19 cellular contexts compared by ENCODE assay signal in the genomic region with DNA sequence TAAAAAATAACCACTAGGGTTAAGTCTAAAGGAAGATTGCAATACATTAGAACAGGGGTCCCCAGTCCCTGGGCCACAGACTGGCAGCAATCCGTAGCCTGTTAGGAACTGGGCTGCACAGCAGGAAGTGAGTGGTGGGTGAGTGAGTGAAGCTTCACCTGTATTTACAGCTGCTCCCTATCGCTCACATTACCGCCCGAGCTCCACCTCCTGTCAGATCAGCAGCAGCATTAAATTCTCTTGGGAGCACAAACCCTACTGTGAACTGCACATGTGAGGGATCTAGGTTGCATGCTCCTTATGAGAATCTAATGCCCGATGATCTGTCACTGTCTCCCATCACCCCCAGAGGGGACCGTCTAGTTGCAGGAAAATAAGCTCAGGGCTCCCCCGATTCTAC. TPM values are rescaled to one million over a fixed set of nuclear protein-coding genes. Genes with fewer than 3 reads are reported as not detected.
DNase-seq lines count a peak whose midpoint lies in the region; ATAC-seq and FAIRE-seq lines count a peak whose summit lies in the region.
"Had no signal": no experiment of that assay in that cellular context is flagged by ENCODE, and none has a peak within 500 bp of the region (broad histone marks: within the 10 kb centered on the region; RNA-seq: fewer than 3 reads in every experiment).

No MANE protein-coding gene starts in this region.

- no peak for FAIRE-seq in GM19239 (lab: Jason Lieb, UNC)
- FAIRE-seq: A549, D721Med, GM12892, GM18507, H54, HTR-8/SVneo had no signal

- H3K27ac Mint-ChIP-seq in activated CD8-positive, alpha-beta memory T cell treated with anti-CD3 and anti-CD28 coated beads, Interleukin-2, amount 10 ng/mL, durations not matched to agents 7 days and 5 days = no peak overlapping the region
- H3K27ac Mint-ChIP-seq: CD4-positive, alpha-beta T cell; GM23338 had no signal

- no peaks in the 10 kb centered on the region for H3K9me3 Mint-ChIP-seq in activated CD8-positive, alpha-beta memory T cell treated with anti-CD3 and anti-CD28 coated beads, Interleukin-2, amount 10 ng/mL, durations not matched to agents 7 days and 5 days (ENCODE audit: low read depth)
- H3K9me3 Mint-ChIP-seq: CD4-positive, alpha-beta T cell; GM23338 had no signal

- no peaks in the 10 kb centered on the region for H3K36me3 Mint-ChIP-seq in activated CD8-positive, alpha-beta memory T cell treated with anti-CD3 and anti-CD28 coated beads, Interleukin-2, amount 10 ng/mL, durations not matched to agents 7 days and 5 days

- H3K4me1 Mint-ChIP-seq in activated CD8-positive, alpha-beta memory T cell treated with anti-CD3 and anti-CD28 coated beads, Interleukin-2, amount 10 ng/mL, durations not matched to agents 7 days and 5 days = no peaks in the 10 kb centered on the region
- H3K4me1 Mint-ChIP-seq: GM23338 had no signal

- CTCF ChIA-PET in activated CD8-positive, alpha-beta memory T cell treated with anti-CD3 and anti-CD28 coated beads, Interleukin-2, amount 10 ng/mL, durations not matched to agents 7 days and 5 days (lab: Charles Lee) = no interaction called here

- ATAC-seq in activated CD8-positive, alpha-beta memory T cell treated with anti-CD3 and anti-CD28 coated beads, Interleukin-2, amount 10 ng/mL, durations not matched to agents 7 days and 5 days = no peak
- ATAC-seq: A549, GM23338, HCT116 had no signal

- no peak overlapping the region for H3K4me3 Mint-ChIP-seq in activated CD8-positive, alpha-beta memory T cell treated with anti-CD3 and anti-CD28 coated beads, Interleukin-2, amount 10 ng/mL, durations not matched to agents 7 days and 5 days
- H3K4me3 Mint-ChIP-seq: CD4-positive, alpha-beta T cell; GM23338 had no signal

- H3K27me3 Mint-ChIP-seq in activated CD8-positive, alpha-beta memory T cell treated with anti-CD3 and anti-CD28 coated beads, Interleukin-2, amount 10 ng/mL, durations not matched to agents 7 days and 5 days = peaks cover 4% of the 10 kb centered on the region
- H3K27me3 Mint-ChIP-seq: CD4-positive, alpha-beta T cell had no signal

- peak; percentile 28 for DNase-seq in activated CD8-positive, alpha-beta memory T cell treated with anti-CD3 and anti-CD28 coated beads for 24 hours
- DNase-seq in activated CD8-positive, alpha-beta memory T cell treated with anti-CD3 and anti-CD28 coated beads, Interleukin-2, amount 10 ng/mL, durations not matched to agents 7 days and 5 days = no peak
- DNase-seq in LHCN-M2 (ENCODE audit: low read depth) (peak; percentile 1), islet precursor cell (peak; percentile 43), HuH-7 (ENCODE audit: low spot score) (no peak), anterior cingulate cortex (lab: John Stamatoyannopoulos, UW) (no peak), GM19239 (ENCODE audit: insufficient read length, low spot score) (no peak)
- DNase-seq: AML-193; Caco-2; CD4-positive, alpha-beta T cell; GDM1 had no signal

RNA-seq across cellular contexts. Expression of gene ADGRD1, which starts 15.5 kb away (rescaled TPM):
- 1 to 10 TPM in 1 of 2 experiments, under 1 TPM in 1; 0.23 to 2.2 TPM for total RNA-seq in activated CD8-positive, alpha-beta memory T cell treated with anti-CD3 and anti-CD28 coated beads, Interleukin-2, amount 10 ng/mL, durations not matched to agents 7 days and 5 days
- total RNA-seq in LHCN-M2 (2014; rRNA removed) = not detected in 2 replicates
- polyA plus RNA-seq in LHCN-M2 (2012) = 0.05 TPM
- polyA plus RNA-seq: GM23338 had no signal

Comparison
In these comparisons a context has a peak if more than half of its experiments do, and no peak if none do; other contexts are left out.
1. DNase-seq: peak in activated CD8-positive, alpha-beta memory T cell treated with anti-CD3 and anti-CD28 coated beads for 24 hours (single experiment), LHCN-M2 (single experiment) and islet precursor cell (single experiment); none in activated CD8-positive, alpha-beta memory T cell treated with anti-CD3 and anti-CD28 coated beads, Interleukin-2, amount 10 ng/mL, durations not matched to agents 7 days and 5 days (single experiment), HuH-7 (single experiment), anterior cingulate cortex (0 of 58) and GM19239 (single experiment).